ENCODE assay signal across 1 cellular context in the genomic region with DNA sequence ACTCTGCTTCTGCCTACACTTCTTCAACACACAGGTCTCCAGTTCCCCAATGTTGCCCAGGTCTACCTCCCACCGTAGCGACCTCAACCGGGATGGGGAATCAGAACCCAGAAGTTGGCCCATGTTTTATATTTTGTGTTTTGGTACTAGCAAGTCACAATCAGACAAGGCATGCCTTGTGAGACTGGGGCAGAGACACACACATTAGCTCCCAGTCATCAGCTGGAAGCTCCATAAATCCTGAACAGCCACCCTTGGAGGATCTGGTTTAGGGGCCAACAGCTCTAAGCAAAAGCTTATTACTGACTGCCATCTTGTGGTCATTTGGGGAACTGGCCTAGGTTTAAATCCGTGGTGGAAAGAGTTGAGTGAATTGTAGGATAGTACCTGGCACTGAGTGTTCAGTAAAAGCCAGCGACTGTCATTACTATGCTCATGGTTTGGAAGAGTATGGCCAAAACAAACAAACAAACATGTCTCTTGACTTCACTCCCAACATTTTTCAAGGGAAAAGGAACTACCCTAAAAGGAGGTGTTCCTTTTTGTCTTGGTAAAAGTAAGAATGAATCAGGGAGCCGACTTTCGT.
A peak's percentile ranks its signal among the peaks of the same experiment; 100 is the strongest.
TF ChIP-seq lines count a peak whose summit lies in the region.

No MANE protein-coding gene starts in this region.

TF ChIP-seq in HepG2, 621 proteins besides CTCF, POLR2A, EP300 and RAD21 (continued from another document):
- TF ChIP-seq ZNF816 (CRISPR knock-in tag; IDR thresholded peaks at IDR 0.05; ENCODE audit: borderline replicate concordance) (no peak), POLR2AphosphoS5 (IDR thresholded peaks at IDR 0.05; ENCODE audit: low read depth, low read length) (no peak), SALL1 (CRISPR knock-in tag; IDR thresholded peaks at IDR 0.05) (peak; percentile 26; the same call in 1 of the 2 replicates), REPIN1 (CRISPR knock-in tag; IDR thresholded peaks at IDR 0.05; ENCODE audit: borderline replicate concordance, low read depth) (peak; percentile 39; the same call in 1 of the 2 replicates), ZNF567 (CRISPR knock-in tag; IDR thresholded peaks at IDR 0.05; ENCODE audit: borderline replicate concordance) (peak; percentile 87; the same call in 1 of the 2 replicates), FOXP1 (IDR thresholded peaks at IDR 0.05) (no peak), FOXP1 (CRISPR knock-in tag; IDR thresholded peaks at IDR 0.05) (no peak), STAG1 (CRISPR knock-in tag; IDR thresholded peaks at IDR 0.05) (peak; percentile 100), ZNF121 (CRISPR knock-in tag; IDR thresholded peaks at IDR 0.05) (peak; percentile 91), BHLHE40 (IDR thresholded peaks at IDR 0.05; ENCODE audit: low read length) (peak; percentile 17; the same call in 1 of the 2 replicates), MED13 (CRISPR knock-in tag; IDR thresholded peaks at IDR 0.05) (no peak), THAP11 (CRISPR knock-in tag; IDR thresholded peaks at IDR 0.05) (peak; percentile 36; the same call in 1 of the 2 replicates), PHF21A (CRISPR knock-in tag; IDR thresholded peaks at IDR 0.05) (0 out of 2 replicates have a peak, but pooled peaks have one; percentile 42), KLF6 (CRISPR knock-in tag; IDR thresholded peaks at IDR 0.05) (0 out of 2 replicates have a peak, but pooled peaks have one; percentile 38), MAZ (IDR thresholded peaks at IDR 0.05; ENCODE audit: borderline replicate concordance, low read depth, low read length) (no peak), MAZ (CRISPR knock-in tag; IDR thresholded peaks at IDR 0.05; ENCODE audit: low read depth) (0 out of 2 replicates have a peak, but pooled peaks have one; percentile 56), HNF4G (IDR thresholded peaks at IDR 0.05; ENCODE audit: borderline replicate concordance, low read depth, low read length) (no peak), HNF4G (CRISPR knock-in tag; IDR thresholded peaks at IDR 0.05; ENCODE audit: borderline replicate concordance, low read depth) (peak; percentile 50; the same call in 1 of the 2 replicates), ZNF205 (CRISPR knock-in tag; IDR thresholded peaks at IDR 0.05) (no peak), CBX5 (CRISPR knock-in tag; IDR thresholded peaks at IDR 0.05; ENCODE audit: borderline replicate concordance) (no peak; the same call in 1 of the 2 replicates), TGIF2 (CRISPR knock-in tag; IDR thresholded peaks at IDR 0.05) (no peak), ZNF552 (CRISPR knock-in tag; IDR thresholded peaks at IDR 0.05; ENCODE audit: borderline replicate concordance) (no peak), CENPX (CRISPR knock-in tag; IDR thresholded peaks at IDR 0.05) (no peak), RXRB (CRISPR knock-in tag; IDR thresholded peaks at IDR 0.05; ENCODE audit: borderline replicate concordance) (peak; percentile 34; the same call in 1 of the 2 replicates)
- TF ChIP-seq, protein P1, sequence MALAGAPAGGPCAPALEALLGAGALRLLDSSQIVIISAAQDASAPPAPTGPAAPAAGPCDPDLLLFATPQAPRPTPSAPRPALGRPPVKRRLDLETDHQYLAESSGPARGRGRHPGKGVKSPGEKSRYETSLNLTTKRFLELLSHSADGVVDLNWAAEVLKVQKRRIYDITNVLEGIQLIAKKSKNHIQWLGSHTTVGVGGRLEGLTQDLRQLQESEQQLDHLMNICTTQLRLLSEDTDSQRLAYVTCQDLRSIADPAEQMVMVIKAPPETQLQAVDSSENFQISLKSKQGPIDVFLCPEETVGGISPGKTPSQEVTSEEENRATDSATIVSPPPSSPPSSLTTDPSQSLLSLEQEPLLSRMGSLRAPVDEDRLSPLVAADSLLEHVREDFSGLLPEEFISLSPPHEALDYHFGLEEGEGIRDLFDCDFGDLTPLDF (CRISPR knock-in tag; IDR thresholded peaks at IDR 0.05): no peak
TF ChIP-seq in HepG2: peak in this region for 36.
